In the genomic region with DNA sequence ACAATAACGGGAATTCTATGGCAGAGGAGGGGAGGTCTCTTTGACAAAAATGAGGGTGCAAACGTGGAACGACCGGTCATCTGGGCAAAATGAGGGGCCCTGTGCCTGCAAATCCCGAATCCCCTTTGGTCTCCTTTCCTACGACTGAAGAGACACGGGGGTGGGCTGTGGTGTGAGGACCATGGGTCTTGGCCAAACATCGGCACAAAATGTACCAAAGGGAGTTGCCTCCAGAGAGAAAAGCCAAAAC, we compare ENCODE assay signal across 8 cellular contexts. TPM values are rescaled to one million over a fixed set of nuclear protein-coding genes. Genes with fewer than 3 reads are reported as not detected.
DNase-seq lines count a peak whose midpoint lies in the region; ATAC-seq and TF ChIP-seq lines count a peak whose summit lies in the region.

No MANE protein-coding gene starts in this region.

- H3K9ac ChIP-seq in OCI-LY3 (ENCODE audit: low read length) (peak overlapping the region; percentile 88), neural progenitor cell (no peak overlapping the region)

- H3K9me3 ChIP-seq in OCI-LY3 (ENCODE audit: insufficient read depth, low read length) (no peaks in the 10 kb centered on the region), neural progenitor cell (ENCODE audit: low read depth) (no peaks in the 10 kb centered on the region), hepatocyte (ENCODE audit: low read depth) (no peaks in the 10 kb centered on the region)

- H3K9me2 ChIP-seq in hepatocyte (replicated peaks; ENCODE audit: insufficient read depth): no peaks in the 10 kb centered on the region

- no peaks in the 10 kb centered on the region for H3F3A ChIP-seq in neural progenitor cell (ENCODE audit: low read depth)

- H3K4me3 ChIP-seq in OCI-LY3 (ENCODE audit: low read length): peak overlapping the region; percentile 78
- H3K4me3 ChIP-seq in neural progenitor cell: no peak overlapping the region
- no peak overlapping the region for H3K4me3 ChIP-seq in hepatocyte

- WGBS in hepatocyte (ENCODE audit: low lambda C conversion rate, missing lambda C conversion rate): 97% methylated on average over 8 of the region's 8 CpGs

- no peak for DNase-seq in effector memory CD8-positive, alpha-beta T cell
- DNase-seq in neural progenitor cell (ENCODE audit: low spot score) (no peak), hepatocyte (ENCODE audit: low spot score) (no peak)
- DNase-seq in activated CD4-positive, alpha-beta T cell treated with anti-CD3 and anti-CD28 coated beads, Interleukin-2, amount 50 U/mL, for 48 hours: no peak

- peaks cover 8% of the 10 kb centered on the region for H3K36me3 ChIP-seq in OCI-LY3 (replicated peaks; ENCODE audit: low read depth, low read length)
- H3K36me3 ChIP-seq in neural progenitor cell: no peaks in the 10 kb centered on the region
- no peaks in the 10 kb centered on the region for H3K36me3 ChIP-seq in hepatocyte (replicated peaks; ENCODE audit: insufficient read depth, low read depth)

- H3K4me2 ChIP-seq in OCI-LY3 (ENCODE audit: low read length): peak overlapping the region; percentile 73
- H3K4me2 ChIP-seq in neural progenitor cell: no peak overlapping the region
- H3K4me2 ChIP-seq in hepatocyte: no peak overlapping the region

- no peaks in the 10 kb centered on the region for H3K27me3 ChIP-seq in OCI-LY3 (ENCODE audit: low read depth, low read length)
- no peaks in the 10 kb centered on the region for H3K27me3 ChIP-seq in neural progenitor cell
- no peaks in the 10 kb centered on the region for H3K27me3 ChIP-seq in hepatocyte

- H4K20me1 ChIP-seq in OCI-LY3 (ENCODE audit: insufficient read depth, low read length) (no peaks in the 10 kb centered on the region), neural progenitor cell (ENCODE audit: low read depth) (no peaks in the 10 kb centered on the region), hepatocyte (ENCODE audit: insufficient read depth, poor library complexity, severe bottlenecking) (no peaks in the 10 kb centered on the region)

- H3K4me1 Mint-ChIP-seq in effector memory CD8-positive, alpha-beta T cell (ENCODE audit: low read depth in 2 of 2): peaks cover 22 to 32% of the 10 kb centered on the region in 2 donors
- peaks cover 8% of the 10 kb centered on the region for H3K4me1 Mint-ChIP-seq in neural progenitor cell

- H2AFZ ChIP-seq in OCI-LY3 (ENCODE audit: low read depth, low read length): peak overlapping the region; percentile 79
- no peak overlapping the region for H2AFZ ChIP-seq in neural progenitor cell (replicated peaks)
- no peak overlapping the region for H2AFZ ChIP-seq in hepatocyte

- no peaks in the 10 kb centered on the region for H3K9me3 Mint-ChIP-seq in effector memory CD8-positive, alpha-beta T cell
- H3K9me3 Mint-ChIP-seq in neural progenitor cell: peaks cover 16% of the 10 kb centered on the region

- H3K27ac ChIP-seq in OCI-LY3 (ENCODE audit: low read length): peak overlapping the region; percentile 45
- no peak overlapping the region for H3K27ac ChIP-seq in neural progenitor cell
- H3K27ac ChIP-seq in hepatocyte: no peak overlapping the region

- ATAC-seq in GM19467 (IDR thresholded peaks at IDR 0.05; ENCODE audit: unreplicated experiment) (peak; percentile 19), HG03045 (IDR thresholded peaks at IDR 0.05; ENCODE audit: unreplicated experiment) (no peak), GM18909 (IDR thresholded peaks at IDR 0.05; ENCODE audit: poor library complexity, unreplicated experiment) (no peak)
- ATAC-seq in effector memory CD8-positive, alpha-beta T cell (replicated peaks): no peak

- peak overlapping the region; percentile 94 to 96 for H3K4me3 Mint-ChIP-seq in effector memory CD8-positive, alpha-beta T cell
- H3K4me3 Mint-ChIP-seq in neural progenitor cell: peak overlapping the region; percentile 84

- peaks cover 13% of the 10 kb centered on the region for H3K4me1 ChIP-seq in OCI-LY3 (ENCODE audit: low read length)
- no peaks in the 10 kb centered on the region for H3K4me1 ChIP-seq in neural progenitor cell
- peaks cover 4% of the 10 kb centered on the region for H3K4me1 ChIP-seq in hepatocyte (ENCODE audit: insufficient read depth)

- no peak for TF ChIP-seq CTCF in OCI-LY3 (IDR thresholded peaks at IDR 0.05; ENCODE audit: low read depth, low read length)
- no peak for TF ChIP-seq CTCF in neural progenitor cell (IDR thresholded peaks at IDR 0.05)
- TF ChIP-seq CTCF in hepatocyte (IDR thresholded peaks at IDR 0.05; ENCODE audit: poor library complexity): no peak

- H3K36me3 Mint-ChIP-seq in effector memory CD8-positive, alpha-beta T cell (ENCODE audit: insufficient read depth): peaks cover 14% of the 10 kb centered on the region
- H3K36me3 Mint-ChIP-seq in neural progenitor cell: peaks cover 2% of the 10 kb centered on the region

- H3K79me2 ChIP-seq in OCI-LY3 (ENCODE audit: low read length): peaks cover 32% of the 10 kb centered on the region
- H3K79me2 ChIP-seq in neural progenitor cell (ENCODE audit: low read depth): no peaks in the 10 kb centered on the region
- no peaks in the 10 kb centered on the region for H3K79me2 ChIP-seq in hepatocyte

- no peaks in the 10 kb centered on the region for H3K27me3 Mint-ChIP-seq in effector memory CD8-positive, alpha-beta T cell
- no peaks in the 10 kb centered on the region for H3K27me3 Mint-ChIP-seq in neural progenitor cell (ENCODE audit: insufficient read depth, low read depth)

- peak overlapping the region; percentile 96 for H3K27ac Mint-ChIP-seq in effector memory CD8-positive, alpha-beta T cell
- peak overlapping the region; percentile 94 for H3K27ac Mint-ChIP-seq in neural progenitor cell

RNA-seq across cellular contexts. Expression of a gene that starts 0.5 kb away (rescaled TPM):
- total RNA-seq in neural progenitor cell (ENCODE audit: low replicate concordance) (3.1 and 9.9 TPM in 2 replicates), hepatocyte (0.87 and 1.7 TPM in 2 replicates)
- polyA plus RNA-seq in hepatocyte: 0.54 TPM in 1 of 2 replicates, not detected in the other
